16 cellular contexts compared by ENCODE assay signal in the genomic region with DNA sequence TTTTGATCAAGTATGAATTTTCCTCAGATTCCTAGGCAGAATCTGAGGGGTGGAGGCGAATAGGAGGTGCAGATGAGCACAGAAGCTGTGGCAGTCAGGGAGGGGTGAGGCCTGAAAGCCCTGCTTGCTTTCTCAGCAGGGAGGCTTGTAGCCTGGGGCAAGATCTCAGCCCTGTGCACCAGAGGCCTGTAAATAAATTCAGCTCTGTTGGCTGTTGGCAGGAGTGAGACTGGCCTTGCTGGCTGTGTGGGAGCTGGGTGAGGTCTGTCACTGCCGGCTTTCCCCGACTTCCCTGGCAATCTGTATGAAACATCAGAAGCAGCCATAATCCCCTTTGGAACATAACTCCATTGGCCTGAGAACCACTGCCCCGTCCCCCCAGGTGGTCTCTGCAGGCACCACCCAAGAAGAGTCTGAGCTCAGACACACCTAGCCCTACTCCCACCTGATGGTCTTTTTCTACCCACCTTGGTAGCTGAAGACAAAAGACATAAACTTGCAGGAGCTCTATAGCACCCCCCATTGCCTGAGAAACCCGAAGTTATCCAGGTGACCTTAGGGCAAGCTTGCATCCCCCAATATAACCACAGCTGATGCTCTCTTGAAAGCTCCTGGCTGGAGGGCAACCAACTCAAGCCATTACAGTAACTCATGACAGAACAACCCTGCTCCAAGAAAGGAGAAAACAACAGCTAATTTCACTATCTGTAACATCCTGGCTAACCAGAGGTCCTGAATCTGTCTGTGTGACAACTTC. TPM values are rescaled to one million over a fixed set of nuclear protein-coding genes. Genes with fewer than 3 reads are reported as not detected.
DNase-seq lines count a peak whose midpoint lies in the region; ATAC-seq lines count a peak whose summit lies in the region.
"Had no signal": no experiment of that assay in that cellular context is flagged by ENCODE, and none has a peak within 500 bp of the region (broad histone marks: within the 10 kb centered on the region; RNA-seq: fewer than 3 reads in every experiment).

No MANE protein-coding gene starts in this region.

- peak; percentile 89 for DNase-seq in EH (ENCODE audit: low read depth)
- DNase-seq in LoVo (ENCODE audit: low spot score): peak; percentile 57
- peak; percentile 39 for DNase-seq in astrocyte of the hippocampus (ENCODE audit: low read depth, low spot score)
- no peak for DNase-seq in left lobe of liver (ENCODE audit: low spot score)
- DNase-seq in NCI-H1694 treated with DMSO at 0.1 percent for 48 hours (lab: John Stamatoyannopoulos, UW): no peak
- DNase-seq in nucleus accumbens (lab: John Stamatoyannopoulos, UW): no peak
- DNase-seq: activated CD4-positive, CD25-positive, alpha-beta regulatory T cell treated with anti-CD3 and anti-CD28 coated beads, Interleukin-2, amount 50 U/mL, for 72 hours; activated CD8-positive, alpha-beta memory T cell treated with anti-CD3 and anti-CD28 coated beads, Interleukin-2, amount 50 U/mL, for 48 hours; NCI-H1105 treated with DMSO at 0.1 percent for 48 hours; NCI-H510A; psoas muscle; RPMI8226; testis had no signal

- ATAC-seq in left lobe of liver (peak; percentile 55), HG02610 (IDR thresholded peaks at IDR 0.05; ENCODE audit: unreplicated experiment) (no peak), HG03175 (IDR thresholded peaks at IDR 0.05; ENCODE audit: unreplicated experiment) (no peak)
- ATAC-seq: activated naive CD4-positive, alpha-beta T cell treated with anti-CD3 and anti-CD28 coated beads, Interleukin-2, amount 50 U/mL, for 72 hours; psoas muscle had no signal

RNA-seq across cellular contexts. Expression of gene EVA1A, which starts 32.3 kb away (rescaled TPM):
- total RNA-seq in left lobe of liver: 84.3 TPM

Comparison
In these comparisons a context has a peak if more than half of its experiments do, and no peak if none do; other contexts are left out.
1. DNase-seq: peak in EH (single experiment), LoVo (single experiment) and astrocyte of the hippocampus (single experiment); none in left lobe of liver (single experiment), NCI-H1694 treated with DMSO at 0.1 percent for 48 hours (single experiment) and nucleus accumbens (0 of 56).